8 cellular contexts compared by ENCODE assay signal in genomic region chr2:65382323-65382722, GRCh38. TPM values are rescaled to one million over a fixed set of nuclear protein-coding genes. Genes with fewer than 3 reads are reported as not detected.
DNase-seq lines count a peak whose midpoint lies in the region; ATAC-seq and TF ChIP-seq lines count a peak whose summit lies in the region.

No MANE protein-coding gene starts in this region.

- POLR2A ChIA-PET in naive thymus-derived CD8-positive, alpha-beta T cell (lab: Charles Lee) = interaction anchor here (0.6 kb wide), 1 partner anchor 10 kb away, joined by 3 read pairs; no protein-coding TSS in a partner anchor

- intact Hi-C loops in body of pancreas (cut with DNase I) = no loop called here
- intact Hi-C loops in left colon (cut with DNase I, micrococcal nuclease) = no loop called here

- H3K27me3 ChIP-seq in body of pancreas = no peaks in the 10 kb centered on the region

- no peaks in the 10 kb centered on the region for H3K36me3 Mint-ChIP-seq in stimulated activated naive CD8-positive, alpha-beta T cell treated with anti-CD3 and anti-CD28 coated beads, Interleukin-15, Interleukin-2, amounts not matched to agents 100 ng/mL and 50 ng/mL, for 24 hours (ENCODE audit: low read depth)
- H3K36me3 Mint-ChIP-seq in naive thymus-derived CD8-positive, alpha-beta T cell = no peaks in the 10 kb centered on the region

- H3K27me3 Mint-ChIP-seq in stimulated activated naive CD8-positive, alpha-beta T cell treated with anti-CD3 and anti-CD28 coated beads, Interleukin-15, Interleukin-2, amounts not matched to agents 100 ng/mL and 50 ng/mL, for 24 hours = peaks cover 34% of the 10 kb centered on the region
- peaks cover 0 to 36% (median 4%) of the 10 kb centered on the region in 5 donors for H3K27me3 Mint-ChIP-seq in naive thymus-derived CD8-positive, alpha-beta T cell

- TF ChIP-seq POLR2A in body of pancreas (IDR thresholded peaks at IDR 0.05) = no peak

- H3K4me3 ChIP-seq in body of pancreas = no peak overlapping the region

- 9 to 15% methylated on average over 1 of the region's 1 CpG for WGBS in body of pancreas, 2 donors

- TF ChIP-seq CTCF in body of pancreas (IDR thresholded peaks at IDR 0.05) = no peak

- peaks cover 66% of the 10 kb centered on the region for H3K4me1 Mint-ChIP-seq in stimulated activated naive CD8-positive, alpha-beta T cell treated with anti-CD3 and anti-CD28 coated beads, Interleukin-15, Interleukin-2, amounts not matched to agents 100 ng/mL and 50 ng/mL, for 24 hours (ENCODE audit: low read depth)
- H3K4me1 Mint-ChIP-seq in naive thymus-derived CD8-positive, alpha-beta T cell = peaks cover 12 to 33% (median 30%) of the 10 kb centered on the region in 4 donors

- H3K27ac ChIP-seq in body of pancreas = peak overlapping the region in 3 of 4 donors; percentile 73 to 80 (median 77)

- H3K36me3 ChIP-seq in body of pancreas (replicated peaks in 1 of 2; ENCODE audit: insufficient read depth in 1 of 2, low read depth in 2 of 2) = no peaks in the 10 kb centered on the region

- peaks cover 42% of the 10 kb centered on the region for H3K4me1 ChIP-seq in body of pancreas

- H3K9me3 ChIP-seq in body of pancreas = no peaks in the 10 kb centered on the region

- DNase-seq in stimulated activated naive CD8-positive, alpha-beta T cell treated with anti-CD3 and anti-CD28 coated beads, Interleukin-15, Interleukin-2, amounts not matched to agents 100 U/mL and 50 U/mL, for 24 hours = no peak
- no peak for DNase-seq in body of pancreas
- no peak for DNase-seq in naive thymus-derived CD8-positive, alpha-beta T cell
- DNase-seq in HK-2 (ENCODE audit: unreplicated experiment) = no peak
- no peak for DNase-seq in occipital lobe (lab: John Stamatoyannopoulos, UW)
- DNase-seq in left colon = no peak
- DNase-seq in germinal center (ENCODE audit: low spot score) = no peak

- H3K9me3 Mint-ChIP-seq in stimulated activated naive CD8-positive, alpha-beta T cell treated with anti-CD3 and anti-CD28 coated beads, Interleukin-15, Interleukin-2, amounts not matched to agents 100 ng/mL and 50 ng/mL, for 24 hours = no peaks in the 10 kb centered on the region
- H3K9me3 Mint-ChIP-seq in naive thymus-derived CD8-positive, alpha-beta T cell = no peaks in the 10 kb centered on the region

- peak overlapping the region; percentile 62 for H3K4me3 Mint-ChIP-seq in stimulated activated naive CD8-positive, alpha-beta T cell treated with anti-CD3 and anti-CD28 coated beads, Interleukin-15, Interleukin-2, amounts not matched to agents 100 ng/mL and 50 ng/mL, for 24 hours
- peak overlapping the region in 9 of 10 donors; percentile 15 to 79 (median 69) for H3K4me3 Mint-ChIP-seq in naive thymus-derived CD8-positive, alpha-beta T cell

- no peak for ATAC-seq in stimulated activated naive CD8-positive, alpha-beta T cell treated with anti-CD3 and anti-CD28 coated beads, Interleukin-15, Interleukin-2, amounts not matched to agents 100 U/mL and 50 U/mL, for 24 hours
- ATAC-seq in body of pancreas (no peak), left colon (no peak)
- no peak for ATAC-seq in naive thymus-derived CD8-positive, alpha-beta T cell

- H3K27ac Mint-ChIP-seq in stimulated activated naive CD8-positive, alpha-beta T cell treated with anti-CD3 and anti-CD28 coated beads, Interleukin-15, Interleukin-2, amounts not matched to agents 100 ng/mL and 50 ng/mL, for 24 hours = no peak overlapping the region
- H3K27ac Mint-ChIP-seq in naive thymus-derived CD8-positive, alpha-beta T cell = peak overlapping the region in 3 of 10 donors; percentile 41 to 86 (median 69)

RNA-seq across cellular contexts. Expression of gene SPRED2, which starts 50.1 kb away (rescaled TPM):
- total RNA-seq in body of pancreas = 10 to 100 TPM; 16.1 to 16.2 TPM
- under 1 TPM; 0.23 to 0.33 TPM for total RNA-seq in naive thymus-derived CD8-positive, alpha-beta T cell
- under 1 TPM in 2 of 3 donors, not detected in 1; 0.17 to 0.57 TPM for polyA plus RNA-seq in naive thymus-derived CD8-positive, alpha-beta T cell
- 8.6 TPM for total RNA-seq in occipital lobe
- 10 to 100 TPM; 41.5 to 57.0 TPM for total RNA-seq in left colon
